9 cellular contexts compared by ENCODE assay signal in the genomic region with DNA sequence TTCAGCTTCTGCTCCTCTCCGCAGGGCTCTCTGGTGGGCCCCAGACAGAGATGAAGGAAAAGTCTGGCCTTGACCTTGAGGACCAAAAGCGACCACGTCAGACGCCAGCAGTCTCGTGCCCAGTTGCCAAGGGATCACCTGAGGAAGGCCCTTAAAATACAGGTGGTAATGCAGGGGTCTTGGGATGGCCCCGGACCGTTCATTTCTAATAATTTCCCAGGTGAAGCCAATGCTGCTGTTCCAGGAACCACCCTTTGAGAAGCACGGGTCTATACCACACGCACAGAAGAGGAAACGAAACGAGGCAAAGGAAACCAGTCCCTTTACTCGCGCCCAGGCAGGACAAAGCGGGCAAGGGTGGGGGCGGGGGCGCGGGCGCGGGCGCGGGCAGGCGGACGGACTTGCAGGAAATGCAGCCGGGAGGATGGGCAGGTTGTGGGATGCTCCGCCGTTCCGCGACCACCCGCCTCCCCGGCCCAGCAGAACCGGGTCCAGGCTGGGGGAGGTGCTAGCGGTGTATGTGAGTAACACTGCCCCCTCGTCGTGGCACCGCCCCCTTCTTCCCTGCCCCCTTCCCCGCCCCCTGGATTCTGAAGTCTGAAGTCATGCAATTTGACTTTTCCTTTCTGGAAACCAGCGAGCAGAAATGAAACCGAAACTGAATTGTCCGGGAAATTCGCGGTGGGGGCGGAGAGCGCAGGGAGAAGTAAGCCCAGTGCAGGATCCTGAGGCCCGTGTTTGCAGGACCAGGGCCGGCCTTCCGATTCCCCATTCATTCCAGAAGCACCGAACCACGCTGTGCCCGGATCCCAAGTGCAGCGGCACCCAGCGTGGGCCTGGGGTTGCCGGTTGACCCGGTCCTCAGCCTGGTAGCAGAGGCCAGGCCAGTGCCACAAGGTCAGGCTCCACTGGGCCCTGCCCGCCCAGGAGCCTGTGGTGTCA. TPM values are rescaled to one million over a fixed set of nuclear protein-coding genes. Genes with fewer than 3 reads are reported as not detected.
A peak's percentile ranks its signal among the peaks of the same experiment; 100 is the strongest.
DNase-seq lines count a peak whose midpoint lies in the region; ATAC-seq, FAIRE-seq and TF ChIP-seq lines count a peak whose summit lies in the region.
"Had no signal": no experiment of that assay in that cellular context is flagged by ENCODE, and none has a peak within 500 bp of the region (broad histone marks: within the 10 kb centered on the region; RNA-seq: fewer than 3 reads in every experiment).

No MANE protein-coding gene starts in this region.

- H3K27ac ChIP-seq in astrocyte (ENCODE audit: low read depth, low read length) (peak overlapping the region; percentile 64), right cardiac atrium (ENCODE audit: low read length) (peak overlapping the region; percentile 61)

- peak overlapping the region; percentile 89 for H3K4me3 ChIP-seq in Loucy (ENCODE audit: low read length, poor library complexity, severe bottlenecking)
- peak overlapping the region; percentile 69 for H3K4me3 ChIP-seq in astrocyte (ENCODE audit: insufficient read depth, low read depth, low read length)
- peak overlapping the region; percentile 73 for H3K4me3 ChIP-seq in right cardiac atrium (ENCODE audit: low read length)

- no peaks in the 10 kb centered on the region for H3K9me2 ChIP-seq in Loucy (replicated peaks; ENCODE audit: low read depth, low read length)

- H3K27me3 ChIP-seq in Loucy (ENCODE audit: insufficient read depth, low read length, poor library complexity, severe bottlenecking) (no peaks in the 10 kb centered on the region), astrocyte (ENCODE audit: insufficient read depth, low read length) (no peaks in the 10 kb centered on the region), right cardiac atrium (ENCODE audit: control insufficient read depth, insufficient read depth) (no peaks in the 10 kb centered on the region)

- TF ChIP-seq CTCF in Loucy (conservative IDR thresholded peaks at IDR 0.05; ENCODE audit: low read length) (no peak), astrocyte (IDR thresholded peaks at IDR 0.05; ENCODE audit: insufficient read depth, low read depth, low read length) (no peak), progenitor cell of endocrine pancreas (IDR thresholded peaks at IDR 0.05; ENCODE audit: unreplicated experiment) (no peak)

- peaks cover 40% of the 10 kb centered on the region for H3K4me1 Mint-ChIP-seq in T-helper 1 cell treated with Interleukin-12 subunit alpha and Interleukin-12 subunit beta and Interleukin-4 antibody, amounts not matched to agents 30 μg/mL and 1 μg/mL, for 36 hours (ENCODE audit: low read depth)
- H3K4me1 Mint-ChIP-seq in astrocyte (ENCODE audit: low read depth, unreplicated experiment) (peaks cover 16% of the 10 kb centered on the region), progenitor cell of endocrine pancreas (ENCODE audit: low read depth) (peaks cover 17% of the 10 kb centered on the region)

- peak overlapping the region; percentile 81 for H3K9ac ChIP-seq in Loucy (ENCODE audit: low read depth, low read length, poor library complexity, severe bottlenecking)
- peak overlapping the region; percentile 84 for H3K9ac ChIP-seq in astrocyte (ENCODE audit: low read length)

- H3K9me3 ChIP-seq in Loucy (ENCODE audit: insufficient read depth, low read depth, low read length) (peaks cover 4% of the 10 kb centered on the region; the same call in 1 of the 2 replicates), astrocyte (ENCODE audit: insufficient read depth, low read depth, low read length) (no peaks in the 10 kb centered on the region), right cardiac atrium (ENCODE audit: control insufficient read depth, low read length) (no peaks in the 10 kb centered on the region)

- H3K4me1 ChIP-seq in Loucy (ENCODE audit: insufficient read depth, low read length, poor library complexity, severe bottlenecking) = peaks cover 5% of the 10 kb centered on the region
- H3K4me1 ChIP-seq in astrocyte (ENCODE audit: insufficient read depth, low read length) = no peaks in the 10 kb centered on the region
- peaks cover 3% of the 10 kb centered on the region for H3K4me1 ChIP-seq in right cardiac atrium (ENCODE audit: control insufficient read depth, insufficient read depth, low read length)

- H2AFZ ChIP-seq in Loucy (ENCODE audit: low read length) (peak overlapping the region; percentile 90), astrocyte (ENCODE audit: low read depth, low read length) (peak overlapping the region; percentile 87)

- H3K79me2 ChIP-seq in Loucy (ENCODE audit: insufficient read depth, low read length) = no peaks in the 10 kb centered on the region
- no peaks in the 10 kb centered on the region for H3K79me2 ChIP-seq in astrocyte (ENCODE audit: insufficient read depth, low read length)

- H3K9me3 Mint-ChIP-seq in T-helper 1 cell treated with Interleukin-12 subunit alpha and Interleukin-12 subunit beta and Interleukin-4 antibody, amounts not matched to agents 30 μg/mL and 1 μg/mL, for 36 hours = peaks cover 14% of the 10 kb centered on the region
- H3K9me3 Mint-ChIP-seq in astrocyte (ENCODE audit: unreplicated experiment) = peaks cover 3% of the 10 kb centered on the region
- peaks cover 7% of the 10 kb centered on the region for H3K9me3 Mint-ChIP-seq in progenitor cell of endocrine pancreas (ENCODE audit: low read depth)

- peak; percentile 85 for ATAC-seq in GM21576 (IDR thresholded peaks at IDR 0.05; ENCODE audit: unreplicated experiment)
- ATAC-seq in right cardiac atrium = peak; percentile 97

- peaks cover 11% of the 10 kb centered on the region for H3K27me3 Mint-ChIP-seq in T-helper 1 cell treated with Interleukin-12 subunit alpha and Interleukin-12 subunit beta and Interleukin-4 antibody, amounts not matched to agents 30 μg/mL and 1 μg/mL, for 36 hours (ENCODE audit: low read depth)
- H3K27me3 Mint-ChIP-seq in astrocyte (ENCODE audit: low read depth, unreplicated experiment) = no peaks in the 10 kb centered on the region
- H3K27me3 Mint-ChIP-seq in progenitor cell of endocrine pancreas = peaks cover 11% of the 10 kb centered on the region

- DNase-seq in DMS 273 (lab: John Stamatoyannopoulos, UW; ENCODE audit: unreplicated experiment) (peak; percentile 86), astrocyte (ENCODE audit: low read depth) (peak; percentile 80), right cardiac atrium (peak; percentile 87 to 93 (median 93)), progenitor cell of endocrine pancreas (ENCODE audit: low spot score, unreplicated experiment) (peak; percentile 30), NCI-H2171 (lab: John Stamatoyannopoulos, UW) (no peak)

- H3K36me3 Mint-ChIP-seq in T-helper 1 cell treated with Interleukin-12 subunit alpha and Interleukin-12 subunit beta and Interleukin-4 antibody, amounts not matched to agents 30 μg/mL and 1 μg/mL, for 36 hours (ENCODE audit: low read depth) = peaks cover 6% of the 10 kb centered on the region
- H3K36me3 Mint-ChIP-seq in astrocyte (ENCODE audit: low read depth, unreplicated experiment) (no peaks in the 10 kb centered on the region), progenitor cell of endocrine pancreas (ENCODE audit: insufficient read depth) (no peaks in the 10 kb centered on the region)

- intact Hi-C loops in right cardiac atrium (cut with DNase I) = no loop called here

- peak overlapping the region; percentile 91 for H3K27ac Mint-ChIP-seq in T-helper 1 cell treated with Interleukin-12 subunit alpha and Interleukin-12 subunit beta and Interleukin-4 antibody, amounts not matched to agents 30 μg/mL and 1 μg/mL, for 36 hours
- H3K27ac Mint-ChIP-seq in astrocyte (ENCODE audit: unreplicated experiment) = peak overlapping the region; percentile 98
- peak overlapping the region; percentile 93 for H3K27ac Mint-ChIP-seq in progenitor cell of endocrine pancreas

- H4K20me1 ChIP-seq in Loucy (ENCODE audit: insufficient read depth, low read length, poor library complexity, severe bottlenecking) (no peaks in the 10 kb centered on the region), astrocyte (ENCODE audit: insufficient read depth, low read length) (no peaks in the 10 kb centered on the region)

- WGBS in right cardiac atrium = 6% methylated on average over 54 of the region's 54 CpGs

- no peaks in the 10 kb centered on the region for H3K36me3 ChIP-seq in Loucy (ENCODE audit: insufficient read depth, low read length)
- no peaks in the 10 kb centered on the region for H3K36me3 ChIP-seq in astrocyte (ENCODE audit: insufficient read depth, low read length)

- no peaks in the 10 kb centered on the region for H3F3A ChIP-seq in Loucy (ENCODE audit: low read depth)

- H3K4me2 ChIP-seq in Loucy (ENCODE audit: low read depth, low read length, poor library complexity, severe bottlenecking) = peak overlapping the region; percentile 80
- peak overlapping the region; percentile 88 for H3K4me2 ChIP-seq in astrocyte (ENCODE audit: low read length)

- H3K4me3 Mint-ChIP-seq in T-helper 1 cell treated with Interleukin-12 subunit alpha and Interleukin-12 subunit beta and Interleukin-4 antibody, amounts not matched to agents 30 μg/mL and 1 μg/mL, for 36 hours = peak overlapping the region; percentile 81
- H3K4me3 Mint-ChIP-seq in astrocyte (ENCODE audit: unreplicated experiment) = peak overlapping the region; percentile 72
- peak overlapping the region; percentile 79 for H3K4me3 Mint-ChIP-seq in progenitor cell of endocrine pancreas (ENCODE audit: low read depth)

- FAIRE-seq in astrocyte (lab: Jason Lieb, UNC) = no peak
- FAIRE-seq: islet of Langerhans had no signal

RNA-seq across cellular contexts. Expression of a gene that starts 5.8 kb away (rescaled TPM):
- 420 and 434 TPM in 2 replicates for total RNA-seq in astrocyte
- 10 to 100 TPM; 15.0 to 37.5 (median 18.0) TPM for total RNA-seq in right cardiac atrium
- 12.7 TPM for polyA plus RNA-seq in right cardiac atrium
- 2.1 and 2.6 TPM in 2 replicates for total RNA-seq in progenitor cell of endocrine pancreas

RNA-seq across cellular contexts. Expression of a gene that starts 58.4 kb away (rescaled TPM):
- total RNA-seq in astrocyte (8.6 and 13.8 TPM in 2 replicates), right cardiac atrium (10 to 100 TPM in 2 of 4 donors, 1 to 10 TPM in 2; 5.5 to 13.1 (median 10.6) TPM), progenitor cell of endocrine pancreas (0.69 and 0.86 TPM in 2 replicates)
- polyA plus RNA-seq in right cardiac atrium = 6.2 TPM

Comparison
In these comparisons a context has a peak if more than half of its experiments do, and no peak if none do; other contexts are left out.
1. RNA of a gene that starts 5.8 kb away (total RNA-seq): 420 to 434 TPM in astrocyte; 15.0 to 37.5 TPM in right cardiac atrium and 2.1 to 2.6 TPM in progenitor cell of endocrine pancreas; every median in the first group is over 10 times any median in the second.
2. Peak in every context shown above with its lines, with median percentiles within 50 percentile points of each other: H3K4me3 ChIP-seq, H3K27ac Mint-ChIP-seq and H3K4me3 Mint-ChIP-seq.